ENCODE assay signal across 8 cellular contexts in genomic region chr3:35276616-35277015, GRCh38.
"Had no signal": no experiment of that assay in that cellular context is flagged by ENCODE, and none has a peak within 500 bp of the region (broad histone marks: within the 10 kb centered on the region; RNA-seq: fewer than 3 reads in every experiment).

No MANE protein-coding gene starts in this region.

- H3K36me3 ChIP-seq: HAP-1 had no signal

- DNase-seq: GM23248, GOT3, H7, HFFc6, IMR-90 had no signal

- H3K4me3 Mint-ChIP-seq: HFFc6 had no signal

- ATAC-seq: HCT116, K562 had no signal

- H3K9ac ChIP-seq: GM23248 had no signal

- H2AFZ ChIP-seq: GM23248 had no signal

- H3K27ac ChIP-seq: GM23248 had no signal

- H3K4me1 ChIP-seq: HAP-1 had no signal

- H3K9me3 ChIP-seq: HAP-1 had no signal

- H3K27ac Mint-ChIP-seq: HFFc6 had no signal

- H3K4me3 ChIP-seq: GM23248, HAP-1, K562 had no signal
